ENCODE assay signal across 15 cellular contexts in genomic region chr14:95025218-95025617, GRCh38.
"Had no signal": no experiment of that assay in that cellular context is flagged by ENCODE, and none has a peak within 500 bp of the region (broad histone marks: within the 10 kb centered on the region; RNA-seq: fewer than 3 reads in every experiment).

No MANE protein-coding gene starts in this region.

- H3K27ac ChIP-seq: adrenal gland, tibial artery had no signal

- ATAC-seq: activated naive CD4-positive, alpha-beta T cell treated with anti-CD3 and anti-CD28 coated beads, Interleukin-2, amount 50 U/mL, for 72 hours; natural killer cell treated with Interleukin-12 subunit alpha and Interleukin-12 subunit beta and Interleukin-15 and Interleukin-18, amount 100 ng/mL, for 72 hours had no signal

- DNase-seq: activated CD4-positive, alpha-beta T cell treated with anti-CD3 and anti-CD28 coated beads, Interleukin-2, amount 50 U/mL, for 1 hour; activated gamma-delta T cell treated with Interleukin-2 at 50 U/mL for 16 hours; activated T-cell treated with anti-CD3 and anti-CD28 coated beads for 4 hours; adrenal gland; effector memory CD4-positive, alpha-beta T cell; stimulated activated CD4-positive, alpha-beta T cell treated with anti-CD3 and anti-CD28 coated beads, Interleukin-12 subunit alpha, Interleukin-12 subunit beta, amount 100 ng/mL, for 4 hours; stimulated activated CD4-positive, alpha-beta T cell treated with anti-CD3 and anti-CD28 coated beads, Interleukin-1b, Interleukin-23, amount 100 ng/mL, for 48 hours; stimulated activated CD8-positive, alpha-beta memory T cell treated with anti-CD3 and anti-CD28 coated beads, Interleukin-4, amount 100 ng/mL, for 48 hours; stimulated activated naive CD4-positive, alpha-beta T cell; substantia nigra; T-helper 1 cell; T-helper 9 cell; tibial artery had no signal

- H3K4me3 ChIP-seq: adrenal gland, tibial artery had no signal

- H3K9me3 ChIP-seq: adrenal gland, tibial artery had no signal

- H3K36me3 ChIP-seq: adrenal gland, tibial artery had no signal

- H3K27me3 ChIP-seq: adrenal gland, tibial artery had no signal

- H3K4me1 ChIP-seq: adrenal gland, tibial artery had no signal
